In genomic region chr10:73771722-73772279, GRCh38 we compare ENCODE assay signal across 8 cellular contexts. TPM values are rescaled to one million over a fixed set of nuclear protein-coding genes. Genes with fewer than 3 reads are reported as not detected.
A peak's percentile ranks its signal among the peaks of the same experiment; 100 is the strongest.
DNase-seq lines count a peak whose midpoint lies in the region; ATAC-seq and TF ChIP-seq lines count a peak whose summit lies in the region.

No MANE protein-coding gene starts in this region.

- intact Hi-C loops in IMR-90 (cut with micrococcal nuclease) (loop anchor here (1.0 kb wide), 1 partner anchor 28 kb away; the partner anchor contains the start of gene SEC24C), activated B cell treated with CpG ODN at 0.5 μM for 24 hours (cut with micrococcal nuclease) (loop anchor here (1.0 to 5.0 kb wide), 7 partner anchors 14 to 1056 kb away; partner anchors contain the start of genes KAT6B, NDST2, SEC24C and ZSWIM8)

- dilution Hi-C loops in IMR-90 (cut with HindIII; ENCODE audit: low sequenced_read_pairs, unreplicated experiment): no loop called here

- peak overlapping the region; percentile 91 for H3K27ac ChIP-seq in IMR-90 (ENCODE audit: insufficient read depth, low read length)
- peak overlapping the region; percentile 95 for H3K27ac ChIP-seq in duodenal mucosa (ENCODE audit: low read depth, low read length)
- peak overlapping the region; percentile 8 for H3K27ac ChIP-seq in mesendoderm (ENCODE audit: low read depth, low read length)

- peak; percentile 40 for DNase-seq in COR-L47 (lab: John Stamatoyannopoulos, UW)
- DNase-seq in IMR-90: peak; percentile 73
- DNase-seq in activated B cell treated with CpG ODN at 0.5 μM for 24 hours: peak; percentile 27
- peak; percentile 56 for DNase-seq in mesendoderm
- DNase-seq in stimulated activated CD8-positive, alpha-beta memory T cell treated with anti-CD3 and anti-CD28 coated beads, Interleukin-4, amount 100 ng/mL, for 1 hour (ENCODE audit: low read depth in 2 of 2, low spot score in 1 of 2): peak; percentile 62 to 70
- DNase-seq in HK-2 (ENCODE audit: unreplicated experiment): no peak

- H2AK5ac ChIP-seq in IMR-90 (ENCODE audit: low read depth, low read length) (peak overlapping the region; percentile 91), mesendoderm (ENCODE audit: low read length) (no peak overlapping the region)

- H3K27ac Mint-ChIP-seq in activated B cell treated with CpG ODN at 0.5 μM for 24 hours: peak overlapping the region; percentile 91

- peak overlapping the region; percentile 72 for H3K4me3 ChIP-seq in IMR-90 (ENCODE audit: insufficient read depth, low read depth, low read length)
- H3K4me3 ChIP-seq in duodenal mucosa (ENCODE audit: low read depth in 1 of 2, low read length in 2 of 2): peak overlapping the region; percentile 75 to 87
- peak overlapping the region; percentile 75 for H3K4me3 ChIP-seq in mesendoderm (ENCODE audit: low read length)

- peak overlapping the region; percentile 68 to 74 for H4K8ac ChIP-seq in IMR-90 (ENCODE audit: low read depth in 2 of 2, low read length in 2 of 2)
- no peak overlapping the region for H4K8ac ChIP-seq in mesendoderm (ENCODE audit: low read depth, low read length)

- TF ChIP-seq RAD21 in IMR-90 (IDR thresholded peaks at IDR 0.05; ENCODE audit: low read length): no peak

- no peak for TF ChIP-seq POLR2A in IMR-90 (IDR thresholded peaks at IDR 0.05; ENCODE audit: low read depth, low read length)

- peak overlapping the region; percentile 96 for H3K14ac ChIP-seq in IMR-90 (replicated peaks; ENCODE audit: low read depth, low read length)

- H2BK15ac ChIP-seq in IMR-90 (ENCODE audit: low read depth, low read length) (0 out of 3 replicates have a peak overlapping the region, but pooled peaks have one; percentile 18), mesendoderm (replicated peaks; ENCODE audit: low read depth) (no peak overlapping the region)

- POLR2A ChIA-PET in IMR-90 (lab: Charles Lee; ENCODE audit: unreplicated experiment) (interaction anchor here (0.9 kb wide), 1 partner anchor 14 kb away, joined by 4 read pairs; no protein-coding TSS in a partner anchor), activated B cell treated with CpG ODN at 0.5 μM for 24 hours (lab: Charles Lee) (interaction anchor here (0.5 to 3.3 kb wide), 20 partner anchors 9 to 1465 kb away, joined by 3 to 77 read pairs (median 8); partner anchors contain the start of genes CAMK2G, CHCHD1, NDST2 and PPP3CB)

- H3K4me1 ChIP-seq in IMR-90 (ENCODE audit: control insufficient read depth, insufficient read depth, low read length): peaks cover 7% of the 10 kb centered on the region
- H3K4me1 ChIP-seq in duodenal mucosa (ENCODE audit: control insufficient read depth in 1 of 2, insufficient read depth in 2 of 2, low read length in 2 of 2): peaks cover 23 to 28% of the 10 kb centered on the region in 2 donors
- no peaks in the 10 kb centered on the region for H3K4me1 ChIP-seq in mesendoderm (ENCODE audit: control insufficient read depth, low read depth, low read length)

- H3K4me2 ChIP-seq in IMR-90 (ENCODE audit: low read depth, low read length) (peak overlapping the region; percentile 56), mesendoderm (ENCODE audit: low read length) (no peak overlapping the region)

- H2AFZ ChIP-seq in IMR-90 (replicated peaks; ENCODE audit: low read length, poor library complexity): peak overlapping the region; percentile 99

- H3K56ac ChIP-seq in IMR-90 (ENCODE audit: extremely low read depth, insufficient read depth, low read length) (peak overlapping the region; percentile 58; the same call in 1 of the 2 replicates), mesendoderm (ENCODE audit: low read length) (peak overlapping the region; percentile 98)

- H4K20me1 ChIP-seq in IMR-90 (ENCODE audit: insufficient read depth, low read length): peaks cover 25% of the 10 kb centered on the region

- TF ChIP-seq CTCF in IMR-90 (conservative IDR thresholded peaks at IDR 0.05; ENCODE audit: low read depth, low read length) (no peak), activated B cell treated with CpG ODN at 0.5 μM for 24 hours (IDR thresholded peaks at IDR 0.05) (no peak)

- no peaks in the 10 kb centered on the region for H3K27me3 ChIP-seq in IMR-90 (ENCODE audit: control insufficient read depth, insufficient read depth, low read length)
- no peaks in the 10 kb centered on the region for H3K27me3 ChIP-seq in duodenal mucosa (ENCODE audit: control insufficient read depth in 1 of 2, insufficient read depth in 2 of 2, low read length in 2 of 2)
- no peaks in the 10 kb centered on the region for H3K27me3 ChIP-seq in mesendoderm (ENCODE audit: insufficient read depth, low read length, poor library complexity)

- H3K18ac ChIP-seq in IMR-90 (ENCODE audit: low read depth, low read length) (0 out of 2 replicates have a peak overlapping the region, but pooled peaks have one; percentile 10), mesendoderm (ENCODE audit: low read length) (peak overlapping the region; percentile 25)

- H3K9me3 ChIP-seq in IMR-90 (ENCODE audit: control insufficient read depth, insufficient read depth, low read length): no peaks in the 10 kb centered on the region
- H3K9me3 ChIP-seq in duodenal mucosa (ENCODE audit: control insufficient read depth in 1 of 2, low read length in 2 of 2): no peaks in the 10 kb centered on the region

- peak overlapping the region; percentile 94 for H2BK5ac ChIP-seq in IMR-90 (ENCODE audit: low read depth, low read length, poor library complexity, severe bottlenecking)
- no peak overlapping the region for H2BK5ac ChIP-seq in mesendoderm (ENCODE audit: low read length)

- BruUV-seq in IMR-90 (replicated peaks; lab: Mats Ljungman, UMichigan): no TSS peak

- no peaks in the 10 kb centered on the region for H3K27me3 Mint-ChIP-seq in activated B cell treated with CpG ODN at 0.5 μM for 24 hours

- peak overlapping the region; percentile 78; the same call in 1 of the 2 replicates for H3K23ac ChIP-seq in IMR-90 (ENCODE audit: low read depth, low read length)
- peak overlapping the region; percentile 15 for H3K23ac ChIP-seq in mesendoderm (ENCODE audit: low read length)

- H3K79me2 ChIP-seq in mesendoderm (ENCODE audit: control insufficient read depth, insufficient read depth, low read length): peaks cover 4% of the 10 kb centered on the region

- peaks cover 64% of the 10 kb centered on the region for H3K4me1 Mint-ChIP-seq in activated B cell treated with CpG ODN at 0.5 μM for 24 hours

- H3K36me3 Mint-ChIP-seq in activated B cell treated with CpG ODN at 0.5 μM for 24 hours (ENCODE audit: low read depth): peaks cover 77% of the 10 kb centered on the region

- in situ Hi-C loops in IMR-90 (cut with MboI; ENCODE audit: low sequenced_read_pairs): no loop called here

- H3K9ac ChIP-seq in IMR-90 (ENCODE audit: low read depth, low read length) (peak overlapping the region; percentile 96), duodenal mucosa (ENCODE audit: low read depth in 1 of 2, low read length in 2 of 2) (peak overlapping the region; percentile 72 to 76), mesendoderm (ENCODE audit: low read length) (peak overlapping the region; percentile 90)

- peak overlapping the region; percentile 99 for H2AK9ac ChIP-seq in IMR-90 (replicated peaks; ENCODE audit: low read depth, low read length, poor library complexity)

- H4K91ac ChIP-seq in IMR-90 (ENCODE audit: insufficient read depth, low read depth, low read length): peak overlapping the region; percentile 70

- no peak overlapping the region for H2BK20ac ChIP-seq in IMR-90 (ENCODE audit: low read depth, low read length)

- no peaks in the 10 kb centered on the region for H3K9me3 Mint-ChIP-seq in activated B cell treated with CpG ODN at 0.5 μM for 24 hours

- H3K36me3 ChIP-seq in IMR-90 (ENCODE audit: control insufficient read depth, insufficient read depth, low read length) (peaks cover 54% of the 10 kb centered on the region), duodenal mucosa (ENCODE audit: control insufficient read depth in 1 of 2, insufficient read depth in 2 of 2, low read length in 2 of 2) (peaks cover 39 to 48% of the 10 kb centered on the region in 2 donors), mesendoderm (ENCODE audit: control insufficient read depth, insufficient read depth, low read length) (peaks cover 14% of the 10 kb centered on the region)

- peak; percentile 43 for ATAC-seq in GM19438 (IDR thresholded peaks at IDR 0.05; ENCODE audit: low read depth, unreplicated experiment)
- peak; percentile 10 for ATAC-seq in IMR-90 (ENCODE audit: low read depth)
- peak; percentile 2 for ATAC-seq in activated B cell treated with CpG ODN at 0.5 μM for 24 hours (ENCODE audit: low read depth)

- peak overlapping the region; percentile 91 for H3K4me3 Mint-ChIP-seq in activated B cell treated with CpG ODN at 0.5 μM for 24 hours

- H4K5ac ChIP-seq in IMR-90 (ENCODE audit: low read depth, low read length) (peak overlapping the region; percentile 76), mesendoderm (ENCODE audit: low read length) (no peak overlapping the region)

- CTCF ChIA-PET in IMR-90 (lab: Yijun Ruan, JAX): no interaction called here
- CTCF ChIA-PET in activated B cell treated with CpG ODN at 0.5 μM for 24 hours (lab: Charles Lee): interaction anchor here (0.8 to 2.8 kb wide), 5 partner anchors 14 to 108 kb away, joined by 3 to 19 read pairs (median 5); no protein-coding TSS in a partner anchor

- H2BK120ac ChIP-seq in IMR-90 (ENCODE audit: low read depth, low read length) (peak overlapping the region; percentile 57; the same call in 1 of the 2 replicates), mesendoderm (ENCODE audit: low read depth, low read length) (no peak overlapping the region)

- peaks cover 4 to 56% of the 10 kb centered on the region in 2 experiments; a peak in 3 of 4 replicates for H3K79me1 ChIP-seq in IMR-90 (ENCODE audit: low read depth in 1 of 2, low read length in 2 of 2)
- H3K79me1 ChIP-seq in mesendoderm (ENCODE audit: low read length): peaks cover 7% of the 10 kb centered on the region

- peaks cover 10% of the 10 kb centered on the region; the same call in 1 of the 2 replicates for H3K9me1 ChIP-seq in IMR-90 (ENCODE audit: insufficient read depth, low read length)

- no CpG with 5 or more reads among the region's 17 CpGs for WGBS in IMR-90 (ENCODE audit: extremely low coverage in 2 of 2, insufficient read length in 1 of 2), 2 experiments
- no CpG with 5 or more reads among the region's 17 CpGs for WGBS in mesendoderm (ENCODE audit: extremely low coverage, insufficient coverage, low lambda C conversion rate)

- H3K4ac ChIP-seq in IMR-90 (ENCODE audit: low read depth, low read length) (peak overlapping the region; percentile 94), mesendoderm (ENCODE audit: low read depth, low read length) (no peak overlapping the region)

RNA-seq across cellular contexts. Expression of gene CHCHD1, which starts 10.0 kb away (rescaled TPM):
- total RNA-seq in IMR-90 (2012; rRNA removed): 11.5 and 13.9 TPM in 2 replicates
- 21.0 and 24.9 TPM in 2 replicates for polyA plus RNA-seq in IMR-90 (2012; rRNA removed)
- 25.6 and 36.2 TPM in 2 replicates for polyA plus RNA-seq in IMR-90 (2012; cell fraction: cytosol; rRNA removed)
- 5.7 and 15.2 TPM in 2 replicates for polyA plus RNA-seq in IMR-90 (2012; cell fraction: nucleus; rRNA removed; ENCODE audit: low replicate concordance)
- 19.3 and 24.2 TPM in 2 replicates for total RNA-seq in activated B cell treated with CpG ODN at 0.5 μM for 24 hours
- polyA plus RNA-seq in mesendoderm (2013, experiment 1 of 2): 149 TPM
- polyA plus RNA-seq in mesendoderm (2013, experiment 2 of 2): 149 TPM

RNA-seq across cellular contexts. Expression of gene ZSWIM8, which starts 13.6 kb away (rescaled TPM):
- total RNA-seq in IMR-90 (2012; rRNA removed) (16.8 and 16.9 TPM in 2 replicates), activated B cell treated with CpG ODN at 0.5 μM for 24 hours (67.5 and 93.0 TPM in 2 replicates)
- 103 and 119 TPM in 2 replicates for polyA plus RNA-seq in IMR-90 (2012; rRNA removed)
- 27.6 and 89.3 TPM in 2 replicates for polyA plus RNA-seq in IMR-90 (2012; cell fraction: cytosol; rRNA removed)
- polyA plus RNA-seq in IMR-90 (2012; cell fraction: nucleus; rRNA removed; ENCODE audit: low replicate concordance): 319 and 862 TPM in 2 replicates
- polyA plus RNA-seq in mesendoderm (2013, experiment 1 of 2): 20.4 TPM
- 22.1 TPM for polyA plus RNA-seq in mesendoderm (2013, experiment 2 of 2)

RNA-seq across cellular contexts. Expression of gene SEC24C, which starts 27.6 kb away (rescaled TPM):
- total RNA-seq in IMR-90 (2012; rRNA removed): 66.4 and 74.2 TPM in 2 replicates
- polyA plus RNA-seq in IMR-90 (2012; rRNA removed): 84.2 and 88.9 TPM in 2 replicates
- 40.7 and 47.2 TPM in 2 replicates for polyA plus RNA-seq in IMR-90 (2012; cell fraction: cytosol; rRNA removed)
- polyA plus RNA-seq in IMR-90 (2012; cell fraction: nucleus; rRNA removed; ENCODE audit: low replicate concordance): 163 and 208 TPM in 2 replicates
- 78.5 and 89.8 TPM in 2 replicates for total RNA-seq in activated B cell treated with CpG ODN at 0.5 μM for 24 hours
- polyA plus RNA-seq in mesendoderm (2013, experiment 1 of 2): 31.2 TPM
- polyA plus RNA-seq in mesendoderm (2013, experiment 2 of 2): 32.6 TPM

RNA-seq across cellular contexts. Expression of gene NDST2, which starts 39.6 kb away (rescaled TPM):
- 5.6 TPM in 2 replicates for total RNA-seq in IMR-90 (2012; rRNA removed)
- polyA plus RNA-seq in IMR-90 (2012; rRNA removed): 14.6 and 16.5 TPM in 2 replicates
- polyA plus RNA-seq in IMR-90 (2012; cell fraction: cytosol; rRNA removed): 10.2 and 12.8 TPM in 2 replicates
- polyA plus RNA-seq in IMR-90 (2012; cell fraction: nucleus; rRNA removed; ENCODE audit: low replicate concordance): 61.0 and 69.6 TPM in 2 replicates
- 59.4 and 61.7 TPM in 2 replicates for total RNA-seq in activated B cell treated with CpG ODN at 0.5 μM for 24 hours
- polyA plus RNA-seq in mesendoderm (2013, experiment 1 of 2): 7.4 TPM
- polyA plus RNA-seq in mesendoderm (2013, experiment 2 of 2): 8.0 TPM

Comparison
In these comparisons a context has a peak if more than half of its experiments do, and no peak if none do; other contexts are left out.
1. H3K27ac ChIP-seq: peak in every context shown above with its lines; median percentile 95 in duodenal mucosa; 91 in IMR-90; 8 in mesendoderm.